In genomic region chr19:14475251-14476073, GRCh38 we compare ENCODE assay signal across 8 cellular contexts. TPM values are rescaled to one million over a fixed set of nuclear protein-coding genes. Genes with fewer than 3 reads are reported as not detected.
DNase-seq lines count a peak whose midpoint lies in the region; ATAC-seq, FAIRE-seq and TF ChIP-seq lines count a peak whose summit lies in the region.

Gene PTGER1, minus strand, starts transcription at chr19:14475354. Its CDS starts 1,034 bp downstream, at chr19:14474320.

- no peak within 1 kb of the TSS for H2BK20ac ChIP-seq in H1 (ENCODE audit: low read length)

- H3K4me2 ChIP-seq in H1 (ENCODE audit: insufficient read depth in 1 of 2, low read depth in 2 of 2, low read length in 2 of 2) = peak within 1 kb of the TSS in 1 of 2 experiments; percentile 48; a peak in 2 of 4 replicates

- H3K27ac ChIP-seq in Panc1 (ENCODE audit: low read length) (peak within 1 kb of the TSS; percentile 65), H1 (ENCODE audit: low read depth, low read length) (no peak within 1 kb of the TSS)

- H3K27me3 Mint-ChIP-seq in osteocyte (ENCODE audit: unreplicated experiment) = no peaks in the 10 kb centered on the region

- no TSS peak for BruUV-seq in Panc1 (replicated peaks; lab: Mats Ljungman, UMichigan)

- H4K5ac ChIP-seq in H1 (ENCODE audit: insufficient read length, low read depth, low read length) = no peak within 1 kb of the TSS

- intact Hi-C loops in Panc1 (cut with micrococcal nuclease; ENCODE audit: unreplicated experiment) = no loop called here

- no peak within 1 kb of the TSS; a peak in 1 of 7 replicates for H3K9ac ChIP-seq in H1 (replicated peaks in 1 of 4; ENCODE audit: extremely low read depth in 1 of 4, low read depth in 3 of 4, low read length in 3 of 4)

- H3K14ac ChIP-seq in H1 (ENCODE audit: insufficient read length) = no peak within 1 kb of the TSS

- 54% methylated on average over 16 of the region's 33 CpGs; no CpG with 5 or more reads in 1 of the 2 experiments for WGBS in H1 (ENCODE audit: extremely low coverage in 1 of 2, insufficient coverage in 1 of 2, insufficient read length in 1 of 2, insufficient replicate concordance in 2 of 2, low coverage in 1 of 2, low lambda C conversion rate in 2 of 2, missing lambda C conversion rate in 1 of 2), 2 experiments

- peak within 1 kb of the TSS; percentile 40; the same call in 1 of the 2 replicates for H3K18ac ChIP-seq in H1 (ENCODE audit: extremely low read depth, low read length)

- H3K36me3 ChIP-seq in Panc1 (ENCODE audit: control insufficient read depth, insufficient read depth, low read length) = no peaks in the 10 kb centered on the region; the same call in 1 of the 2 replicates
- peaks cover 4 to 12% (median 10%) of the 10 kb centered on the region in 4 experiments; a peak in 6 of 8 replicates for H3K36me3 ChIP-seq in H1 (ENCODE audit: control insufficient read depth in 2 of 4, insufficient read depth in 4 of 4, low read length in 3 of 4)

- TF ChIP-seq EP300 in H1 (IDR thresholded peaks at IDR 0.05; ENCODE audit: borderline replicate concordance in 1 of 2, low read depth in 2 of 2, low read length in 2 of 2) = no peak

- H3K79me1 ChIP-seq in H1 (ENCODE audit: low read depth, low read length) = no peaks in the 10 kb centered on the region

- H4K8ac ChIP-seq in H1 (ENCODE audit: extremely low read depth, insufficient read depth, low read length) = peak within 1 kb of the TSS; percentile 75

- in situ Hi-C loops in Panc1 (cut with HindIII; ENCODE audit: low pct_unique_long_range_greater_than_20kb, low sequenced_read_pairs) = no loop called here

- POLR2A ChIA-PET in Panc1 (lab: Charles Lee) = no interaction called here
- POLR2A ChIA-PET in H1 (lab: Charles Lee; ENCODE audit: partially characterized antibody) = interaction anchor here (0.7 to 2.5 kb wide), 6 partner anchors 9 to 48 kb away, joined by 3 to 10 read pairs (median 3); no protein-coding TSS in a partner anchor

- DNase-seq in activated T-cell treated with anti-CD3 and anti-CD28 coated beads for 48 hours (ENCODE audit: low read depth) (peak; percentile 43), activated T-cell treated with anti-CD3 and anti-CD28 coated beads for 4 hours (no peak), Panc1 (ENCODE audit: low read depth, low spot score) (no peak), H1 (ENCODE audit: low read depth in 1 of 2, low spot score in 2 of 2) (peak in 1 of 2 experiments; percentile 76), osteocyte (ENCODE audit: extremely low spot score, unreplicated experiment) (no peak), cerebellar nuclear complex (lab: John Stamatoyannopoulos, UW) (no peak), RKO (ENCODE audit: low spot score) (no peak)

- no peaks in the 10 kb centered on the region for H3K79me2 ChIP-seq in H1 (ENCODE audit: control insufficient read depth in 1 of 2, insufficient read depth in 2 of 2, low read length in 2 of 2)

- TF ChIP-seq POLR2A in H1 (IDR thresholded peaks at IDR 0.05; ENCODE audit: control extremely low read depth in 1 of 2, low read depth in 2 of 2, low read length in 2 of 2) = no peak

- no peak within 1 kb of the TSS for H2BK120ac ChIP-seq in H1 (replicated peaks; ENCODE audit: low read depth, low read length)

- peaks cover 4% of the 10 kb centered on the region for H3K23me2 ChIP-seq in H1 (ENCODE audit: low read depth, low read length)

- H3K9me3 ChIP-seq in Panc1 (ENCODE audit: control insufficient read depth, insufficient read depth, low read depth, low read length) (no peaks in the 10 kb centered on the region), H1 (ENCODE audit: insufficient read depth in 2 of 2, low read depth in 1 of 2, low read length in 1 of 2) (no peaks in the 10 kb centered on the region)

- peaks cover 27% of the 10 kb centered on the region for H3K4me1 ChIP-seq in Panc1 (ENCODE audit: control insufficient read depth, insufficient read depth, low read length)
- H3K4me1 ChIP-seq in H1 (replicated peaks in 1 of 4; ENCODE audit: control insufficient read depth in 3 of 4, insufficient read depth in 4 of 4, low read length in 3 of 4) = peaks cover 0 to 29% (median 18%) of the 10 kb centered on the region in 4 experiments; a peak in 6 of 7 replicates

- TF ChIP-seq CTCF in Panc1 (IDR thresholded peaks at IDR 0.05) (peak; percentile 76), H1 (IDR thresholded peaks at IDR 0.05; ENCODE audit: control extremely low read depth in 1 of 3, insufficient read depth in 1 of 3, low read depth in 1 of 3, low read length in 3 of 3) (peak; percentile 50 to 54 (median 53)), osteocyte (IDR thresholded peaks at IDR 0.05) (peak; percentile 43)

- peak within 1 kb of the TSS; percentile 60 for H3K4ac ChIP-seq in H1 (replicated peaks; ENCODE audit: insufficient read length, low read depth, low read length)

- H3K4me3 ChIP-seq in Panc1 (ENCODE audit: low read depth in 2 of 2, low read length in 2 of 2) (peak within 1 kb of the TSS; percentile 17 to 38), H1 (ENCODE audit: extremely low read depth in 1 of 4, insufficient read depth in 2 of 4, low read depth in 3 of 4, low read length in 4 of 4) (peak within 1 kb of the TSS in 1 of 4 experiments; percentile 23; a peak in 3 of 8 replicates)

- CTCF ChIA-PET in Panc1 (lab: Charles Lee) (interaction anchor here (0.5 to 0.9 kb wide), 5 partner anchors 9 to 1139 kb away, joined by 3 to 7 read pairs (median 4); no protein-coding TSS in a partner anchor), H1 (lab: Charles Lee; ENCODE audit: partially characterized antibody) (interaction anchor here (1.0 to 4.2 kb wide), 5 partner anchors 9 to 43 kb away, joined by 3 to 20 read pairs (median 6); no protein-coding TSS in a partner anchor)

- peak within 1 kb of the TSS; percentile 87 for H3K27ac Mint-ChIP-seq in osteocyte (ENCODE audit: unreplicated experiment)

- peak in 1 of 2 experiments; percentile 26; a peak in 1 of 4 replicates for TF ChIP-seq RAD21 in H1 (IDR thresholded peaks at IDR 0.05 in 1 of 2, conservative IDR thresholded peaks at IDR 0.05 in 1 of 2; ENCODE audit: low read depth in 2 of 2, low read length in 2 of 2)

- no peak within 1 kb of the TSS for H3K4me3 Mint-ChIP-seq in osteocyte (ENCODE audit: unreplicated experiment)

- peak within 1 kb of the TSS; percentile 44; the same call in 1 of the 2 replicates for H2BK12ac ChIP-seq in H1 (ENCODE audit: low read depth, low read length)

- H4K20me1 ChIP-seq in H1 (replicated peaks in 1 of 2; ENCODE audit: control insufficient read depth in 1 of 2, insufficient read depth in 2 of 2, low read length in 2 of 2) = peaks cover 0 to 2% of the 10 kb centered on the region in 2 experiments

- H3K9me3 Mint-ChIP-seq in osteocyte (ENCODE audit: unreplicated experiment) = no peaks in the 10 kb centered on the region

- H3K36me3 Mint-ChIP-seq in osteocyte (ENCODE audit: unreplicated experiment) = peaks cover 11% of the 10 kb centered on the region

- no peak within 1 kb of the TSS for H3K23ac ChIP-seq in H1 (ENCODE audit: insufficient read length)

- H2AK5ac ChIP-seq in H1 (ENCODE audit: low read depth, low read length) = no peak within 1 kb of the TSS; the same call in 1 of the 2 replicates

- no peak within 1 kb of the TSS for H2BK5ac ChIP-seq in H1 (ENCODE audit: low read depth, low read length)

- H2AFZ ChIP-seq in H1 (ENCODE audit: low read length) = no peak within 1 kb of the TSS

- no peak within 1 kb of the TSS for H3K56ac ChIP-seq in H1 (replicated peaks; ENCODE audit: insufficient read length, low read depth, low read length)

- FAIRE-seq in H1 (lab: Jason Lieb, UNC) = no peak

- H4K91ac ChIP-seq in H1 (replicated peaks; ENCODE audit: insufficient read length, low read length) = no peak within 1 kb of the TSS

- H3K27me3 ChIP-seq in Panc1 (ENCODE audit: control insufficient read depth, insufficient read depth, low read length) (no peaks in the 10 kb centered on the region), H1 (replicated peaks in 1 of 4; ENCODE audit: control insufficient read depth in 3 of 4, extremely low read depth in 1 of 4, insufficient read depth in 3 of 4, low read length in 3 of 4) (no peaks in the 10 kb centered on the region)

- ATAC-seq in Panc1 (peak; percentile 63), GM18867 (IDR thresholded peaks at IDR 0.05; ENCODE audit: unreplicated experiment) (no peak)

- H2BK15ac ChIP-seq in H1 (ENCODE audit: low read length) = peak within 1 kb of the TSS; percentile 97; the same call in 1 of the 2 replicates

- peaks cover 39% of the 10 kb centered on the region for H3K4me1 Mint-ChIP-seq in osteocyte (ENCODE audit: unreplicated experiment)

TF ChIP-seq in H1, 55 proteins besides CTCF, POLR2A, EP300 and RAD21:
- TF ChIP-seq GABPA (IDR thresholded peaks at IDR 0.05; ENCODE audit: borderline replicate concordance, insufficient read depth, low read length) = 0 out of 2 replicates have a peak, but pooled peaks have one; percentile 60
- TF ChIP-seq RBBP5 (IDR thresholded peaks at IDR 0.05; ENCODE audit: borderline replicate concordance, low read depth, low read length) = no peak
- no peak for TF ChIP-seq SAP30 (IDR thresholded peaks at IDR 0.05; ENCODE audit: insufficient read depth, insufficient replicate concordance, low read length)
TF ChIP-seq in H1: peak in this region for 1.

RNA-seq across cellular contexts. Expression of gene PTGER1, which starts in this region (rescaled TPM):
- total RNA-seq in Panc1 (2021; ENCODE audit: unreplicated experiment) = 2.2 TPM
- 3.2 TPM for polyA plus RNA-seq in Panc1 (2012; ENCODE audit: insufficient read length)
- total RNA-seq in H1 (2021; fragmentation: NEBNext Ultra II Directional; extraction: Animal tissue kit (Norgen Biotek cat#: 25700)) = 0.38 and 0.41 TPM in 2 replicates
- 0.20 and 0.30 TPM in 2 replicates for polyA plus RNA-seq in H1 (2011; rRNA removed)
- 0.12 TPM for polyA plus RNA-seq in H1 (2011; cell fraction: cytosol; rRNA removed)
- polyA plus RNA-seq in H1 (2011; cell fraction: nucleus; rRNA removed) = 0.33 TPM
- polyA plus RNA-seq in H1 (2012, experiment 1 of 2) = 0.17 to 0.25 TPM (median 0.19 TPM) in 3 of 4 replicates, not detected in the other
- polyA plus RNA-seq in H1 (2012, experiment 2 of 2) = not detected
- polyA plus RNA-seq in H1 (2013, experiment 1 of 2) = 0.06 TPM
- 0.15 TPM for polyA plus RNA-seq in H1 (2013, experiment 2 of 2)
- polyA minus RNA-seq in H1 (2011; rRNA and poly(A)+ RNA removed) = not detected in 2 replicates
- polyA minus RNA-seq in H1 (2011; cell fraction: cytosol; rRNA and poly(A)+ RNA removed) = 0.81 TPM
- polyA minus RNA-seq in H1 (2011; cell fraction: nucleus; rRNA and poly(A)+ RNA removed) = 0.90 TPM
- 1.0 and 1.6 TPM in 2 replicates for total RNA-seq in osteocyte
